ENCODE assay signal across 8 cellular contexts in genomic region chr7:32891800-32892520, GRCh38. TPM values are rescaled to one million over a fixed set of nuclear protein-coding genes. Genes with fewer than 3 reads are reported as not detected.
A peak's percentile ranks its signal among the peaks of the same experiment; 100 is the strongest.
DNase-seq lines count a peak whose midpoint lies in the region; TF ChIP-seq lines count a peak whose summit lies in the region.

No MANE protein-coding gene starts in this region.

- H3K27me3 Mint-ChIP-seq in neural progenitor cell (ENCODE audit: insufficient read depth, low read depth): peaks cover 8% of the 10 kb centered on the region

- H3K27ac ChIP-seq in neural progenitor cell: peak overlapping the region; percentile 98

- in situ Hi-C loops in G401 (cut with HindIII; ENCODE audit: low sequenced_read_pairs): no loop called here
- in situ Hi-C loops in HAP-1 (cut with MboI; ENCODE audit: low sequenced_read_pairs): no loop called here

- H4K20me1 ChIP-seq in neural progenitor cell (ENCODE audit: low read depth): peaks cover 39% of the 10 kb centered on the region

- peak overlapping the region; percentile 99 for H3K27ac Mint-ChIP-seq in neural progenitor cell

- H3K4me1 ChIP-seq in HAP-1: peaks cover 18% of the 10 kb centered on the region
- peaks cover 14% of the 10 kb centered on the region for H3K4me1 ChIP-seq in neural progenitor cell

- peaks cover 52% of the 10 kb centered on the region for H3K4me1 Mint-ChIP-seq in neural progenitor cell

- H3K27me3 ChIP-seq in HAP-1 (ENCODE audit: low read depth): no peaks in the 10 kb centered on the region
- no peaks in the 10 kb centered on the region; the same call in 1 of the 2 replicates for H3K27me3 ChIP-seq in MG63
- peaks cover 8% of the 10 kb centered on the region for H3K27me3 ChIP-seq in neural progenitor cell

- H3K9me3 Mint-ChIP-seq in neural progenitor cell: no peaks in the 10 kb centered on the region

- H3K36me3 Mint-ChIP-seq in neural progenitor cell: no peaks in the 10 kb centered on the region

- peak overlapping the region; percentile 69 for H2AFZ ChIP-seq in neural progenitor cell (replicated peaks)

- no peak for TF ChIP-seq CTCF in foreskin fibroblast (IDR thresholded peaks at IDR 0.05; ENCODE audit: low read depth, low read length)
- TF ChIP-seq CTCF in neural progenitor cell (IDR thresholded peaks at IDR 0.05): no peak

- H3K9ac ChIP-seq in neural progenitor cell: peak overlapping the region; percentile 15

- H3K4me3 Mint-ChIP-seq in neural progenitor cell: peak overlapping the region; percentile 91

- no peaks in the 10 kb centered on the region for H3K36me3 ChIP-seq in HAP-1 (replicated peaks)
- H3K36me3 ChIP-seq in MG63: peaks cover 3% of the 10 kb centered on the region; the same call in 1 of the 2 replicates
- H3K36me3 ChIP-seq in neural progenitor cell: no peaks in the 10 kb centered on the region

- peaks cover 40% of the 10 kb centered on the region for H3K79me2 ChIP-seq in neural progenitor cell (ENCODE audit: low read depth)

- H3K4me2 ChIP-seq in neural progenitor cell: peak overlapping the region; percentile 81

- peaks cover 25% of the 10 kb centered on the region for H3F3A ChIP-seq in neural progenitor cell (ENCODE audit: low read depth)

- peak overlapping the region; percentile 54 for H3K4me3 ChIP-seq in HAP-1
- H3K4me3 ChIP-seq in MG63: peak overlapping the region; percentile 68
- H3K4me3 ChIP-seq in foreskin fibroblast (ENCODE audit: low read depth in 1 of 2, low read length in 2 of 2): peak overlapping the region; percentile 66 to 92
- H3K4me3 ChIP-seq in neural progenitor cell: peak overlapping the region; percentile 96

- H3K9me3 ChIP-seq in HAP-1 (no peaks in the 10 kb centered on the region), MG63 (no peaks in the 10 kb centered on the region), neural progenitor cell (ENCODE audit: low read depth) (no peaks in the 10 kb centered on the region)

- DNase-seq in G401 (ENCODE audit: low spot score): peak; percentile 97
- peak; percentile 93 to 99 for DNase-seq in HAP-1 (ENCODE audit: low spot score in 2 of 2)
- DNase-seq in MG63: peak; percentile 98
- peak; percentile 99 to 100 for DNase-seq in SHP77 (lab: John Stamatoyannopoulos, UW)
- peak; percentile 97 for DNase-seq in activated gamma-delta T cell treated with Interleukin-2 at 50 U/mL for 16 hours
- peak; percentile 94 to 98 for DNase-seq in foreskin fibroblast
- DNase-seq in neural progenitor cell (ENCODE audit: low spot score): peak; percentile 97
- DNase-seq in stromal cell of bone marrow (ENCODE audit: low read depth): peak; percentile 91

RNA-seq across cellular contexts. Expression of gene KBTBD2, which starts 0.4 kb away (rescaled TPM):
- total RNA-seq in G401 (2014; rRNA removed; shearing (Covaris generic)): 22.9 and 48.2 TPM in 2 replicates
- 23.4 and 34.0 TPM in 2 replicates for total RNA-seq in MG63 (2014; rRNA removed; shearing (Covaris generic); ENCODE audit: low replicate concordance)
- 31.2 and 45.5 TPM in 2 replicates for total RNA-seq in neural progenitor cell (ENCODE audit: low replicate concordance)

Comparison
In these comparisons a context has a peak if more than half of its experiments do, and no peak if none do; other contexts are left out.
1. Peak in every context shown above with its lines: DNase-seq, H3K4me3 ChIP-seq and H3K27ac ChIP-seq.